Comparison of ENCODE assay signal across 8 cellular contexts in the genomic region with DNA sequence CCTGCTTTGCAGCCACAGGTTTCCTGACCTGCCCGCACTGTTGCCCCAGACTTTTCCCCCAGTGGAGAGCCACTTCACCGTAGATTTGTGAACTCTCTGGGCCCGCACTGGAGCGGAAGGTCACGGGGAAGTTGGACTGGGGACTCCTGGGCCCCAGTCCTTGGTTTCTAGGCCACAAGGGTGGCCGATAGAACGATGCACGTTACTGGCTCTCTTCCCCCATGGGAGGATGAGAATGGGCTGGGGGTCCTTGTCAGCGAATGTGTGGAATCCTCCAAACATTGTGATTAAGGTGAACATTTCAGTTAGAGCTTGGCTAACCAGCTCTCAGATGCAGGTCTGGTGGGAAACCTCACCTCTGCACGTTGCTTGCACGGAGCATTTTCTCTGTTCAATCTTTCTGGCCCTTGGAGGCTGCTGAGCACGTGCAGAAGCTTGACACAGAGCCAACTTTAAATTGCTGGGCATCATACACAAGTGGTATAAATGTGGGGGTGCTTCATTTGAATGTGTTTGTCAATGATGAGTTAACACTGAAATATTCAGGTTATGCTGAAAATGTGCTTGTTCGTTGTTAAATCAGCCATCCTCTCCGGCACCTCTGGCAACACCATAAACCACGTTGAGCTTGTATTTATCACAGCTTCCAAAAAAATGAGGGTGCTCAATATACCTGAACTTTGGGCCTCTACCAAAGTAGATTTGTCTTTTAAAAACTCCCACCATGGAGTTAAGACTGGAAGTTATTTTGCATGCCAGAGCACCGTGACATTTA. TPM values are rescaled to one million over a fixed set of nuclear protein-coding genes. Genes with fewer than 3 reads are reported as not detected.
DNase-seq lines count a peak whose midpoint lies in the region; ATAC-seq and TF ChIP-seq lines count a peak whose summit lies in the region.

No MANE protein-coding gene starts in this region.

- intact Hi-C loops in esophagus muscularis mucosa (cut with DNase I) = no loop called here
- intact Hi-C loops in naive thymus-derived CD4-positive, alpha-beta T cell (cut with micrococcal nuclease) = loop anchor here (1.0 to 10.0 kb wide), 7 partner anchors 42 to 990 kb away; partner anchors contain the start of genes INTS14 (in 1 of the 2), MEGF11 (in 1 of the 2), RAB11A (in 1 of the 2) and RNU5B-1 (in 1 of the 2)

- H3K36me3 ChIP-seq in MG63 = peaks cover 14% of the 10 kb centered on the region
- no peaks in the 10 kb centered on the region for H3K36me3 ChIP-seq in WERI-Rb-1
- peaks cover 0 to 14% (median 3%) of the 10 kb centered on the region in 4 donors for H3K36me3 ChIP-seq in esophagus muscularis mucosa
- H3K36me3 ChIP-seq in naive thymus-derived CD4-positive, alpha-beta T cell (ENCODE audit: control insufficient read depth in 2 of 3, insufficient read depth in 3 of 3, low read length in 3 of 3) = no peaks in the 10 kb centered on the region

- ATAC-seq in naive thymus-derived CD4-positive, alpha-beta T cell = no peak
- ATAC-seq in GM18520 (IDR thresholded peaks at IDR 0.05; ENCODE audit: unreplicated experiment) = no peak

- H3K27me3 ChIP-seq in MG63 = no peaks in the 10 kb centered on the region
- no peaks in the 10 kb centered on the region for H3K27me3 ChIP-seq in WERI-Rb-1 (ENCODE audit: insufficient read depth, low read depth, severe bottlenecking)
- no peaks in the 10 kb centered on the region for H3K27me3 ChIP-seq in esophagus muscularis mucosa
- no peaks in the 10 kb centered on the region for H3K27me3 ChIP-seq in naive thymus-derived CD4-positive, alpha-beta T cell (ENCODE audit: control insufficient read depth in 2 of 2, insufficient read depth in 2 of 2, low read length in 2 of 2)

- peaks cover 22 to 57% (median 48%) of the 10 kb centered on the region in 7 donors for H3K4me1 Mint-ChIP-seq in naive thymus-derived CD4-positive, alpha-beta T cell

- peak; percentile 13 for DNase-seq in NCI-H345 (lab: John Stamatoyannopoulos, UW)
- DNase-seq in NCI-H345 treated with DMSO at 0.1 percent for 48 hours (lab: John Stamatoyannopoulos, UW; ENCODE audit: unreplicated experiment) = no peak
- peak; percentile 37 for DNase-seq in H4 (ENCODE audit: low spot score)
- DNase-seq in MG63 = peak; percentile 79
- DNase-seq in WERI-Rb-1 = no peak
- no peak for DNase-seq in esophagus muscularis mucosa (ENCODE audit: extremely low spot score)
- DNase-seq in naive thymus-derived CD4-positive, alpha-beta T cell = peak in 2 of 9 donors; percentile 5 to 27

- H3K36me3 Mint-ChIP-seq in naive thymus-derived CD4-positive, alpha-beta T cell = peaks cover 0 to 8% (median 4%) of the 10 kb centered on the region in 5 donors

- no peak for TF ChIP-seq CTCF in WERI-Rb-1 (IDR thresholded peaks at IDR 0.05; ENCODE audit: low read depth, low read length)
- TF ChIP-seq CTCF in esophagus muscularis mucosa (IDR thresholded peaks at IDR 0.05) = no peak

- TF ChIP-seq POLR2A in esophagus muscularis mucosa (IDR thresholded peaks at IDR 0.05; ENCODE audit: low read depth) = no peak

- H3K4me3 ChIP-seq in MG63 = peak overlapping the region; percentile 62
- peak overlapping the region; percentile 82 for H3K4me3 ChIP-seq in WERI-Rb-1 (ENCODE audit: low read depth, low read length)
- peak overlapping the region; percentile 65 to 83 (median 72) for H3K4me3 ChIP-seq in esophagus muscularis mucosa
- H3K4me3 ChIP-seq in naive thymus-derived CD4-positive, alpha-beta T cell (ENCODE audit: low read length) = peak overlapping the region; percentile 60

- peak overlapping the region; percentile 82 to 93 (median 89) for H3K4me3 Mint-ChIP-seq in naive thymus-derived CD4-positive, alpha-beta T cell

- WGBS in esophagus muscularis mucosa = 4% methylated on average over 12 of the region's 16 CpGs

- POLR2A ChIA-PET in naive thymus-derived CD4-positive, alpha-beta T cell (lab: Charles Lee) = interaction anchor here (0.5 to 3.4 kb wide), 3 partner anchors 10 to 211 kb away, joined by 3 to 13 read pairs (median 6); partner anchors contain the start of genes RPL4, SNAPC5 and ZWILCH

- H3K27ac ChIP-seq in WERI-Rb-1 = peak overlapping the region; percentile 90
- H3K27ac ChIP-seq in esophagus muscularis mucosa (replicated peaks in 1 of 4) = peak overlapping the region; percentile 91 to 94 (median 92)
- peak overlapping the region; percentile 84 for H3K27ac ChIP-seq in naive thymus-derived CD4-positive, alpha-beta T cell (ENCODE audit: low read depth, low read length)

- no peak for TF ChIP-seq EP300 in esophagus muscularis mucosa (IDR thresholded peaks at IDR 0.05)

- no peaks in the 10 kb centered on the region for H3K27me3 Mint-ChIP-seq in naive thymus-derived CD4-positive, alpha-beta T cell

- H3K9me3 ChIP-seq in MG63 (no peaks in the 10 kb centered on the region), WERI-Rb-1 (ENCODE audit: severe bottlenecking) (no peaks in the 10 kb centered on the region), esophagus muscularis mucosa (no peaks in the 10 kb centered on the region)
- H3K9me3 ChIP-seq in naive thymus-derived CD4-positive, alpha-beta T cell (ENCODE audit: control insufficient read depth in 2 of 3, low read length in 3 of 3) = no peaks in the 10 kb centered on the region

- H3K4me1 ChIP-seq in esophagus muscularis mucosa = peaks cover 23 to 51% (median 35%) of the 10 kb centered on the region in 4 donors
- H3K4me1 ChIP-seq in naive thymus-derived CD4-positive, alpha-beta T cell (ENCODE audit: control insufficient read depth in 2 of 2, insufficient read depth in 2 of 2, low read length in 2 of 2) = peaks cover 13 to 31% of the 10 kb centered on the region in 2 donors

- peak overlapping the region; percentile 85 to 97 (median 94) for H3K27ac Mint-ChIP-seq in naive thymus-derived CD4-positive, alpha-beta T cell

- CTCF ChIA-PET in naive thymus-derived CD4-positive, alpha-beta T cell (lab: Charles Lee) = interaction anchor here (0.6 to 2.2 kb wide), 2 partner anchors 204 to 515 kb away, joined by 3 to 9 read pairs; no protein-coding TSS in a partner anchor

- no peaks in the 10 kb centered on the region for H3K9me3 Mint-ChIP-seq in naive thymus-derived CD4-positive, alpha-beta T cell

RNA-seq across cellular contexts. Expression of gene DIS3L, which starts 1.0 kb away (rescaled TPM):
- total RNA-seq in H4 (2014; rRNA removed; shearing (Covaris generic)) = 21.1 and 21.3 TPM in 2 replicates
- 23.4 and 35.9 TPM in 2 replicates for total RNA-seq in MG63 (2014; rRNA removed; shearing (Covaris generic); ENCODE audit: low replicate concordance)
- 10 to 100 TPM; 33.3 to 47.9 (median 34.8) TPM for total RNA-seq in esophagus muscularis mucosa
- 10 to 100 TPM; 34.3 to 40.2 (median 38.1) TPM for total RNA-seq in naive thymus-derived CD4-positive, alpha-beta T cell
- polyA plus RNA-seq in naive thymus-derived CD4-positive, alpha-beta T cell = 10 to 100 TPM; 25.3 to 48.8 TPM

RNA-seq across cellular contexts. Expression of gene MEGF11, which starts 40.8 kb away (rescaled TPM):
- 0.02 TPM in 1 of 2 replicates, not detected in the other for total RNA-seq in H4 (2014; rRNA removed; shearing (Covaris generic))
- total RNA-seq in MG63 (2014; rRNA removed; shearing (Covaris generic); ENCODE audit: low replicate concordance) = 0.10 TPM in 1 of 2 replicates, not detected in the other
- under 1 TPM in 2 of 4 donors, not detected in 2; 0.23 to 0.33 TPM for total RNA-seq in esophagus muscularis mucosa
- total RNA-seq in naive thymus-derived CD4-positive, alpha-beta T cell = not detected
- under 1 TPM in 1 of 2 donors, not detected in 1; 0.45 TPM for polyA plus RNA-seq in naive thymus-derived CD4-positive, alpha-beta T cell

Comparison
In these comparisons a context has a peak if more than half of its experiments do, and no peak if none do; other contexts are left out.
1. DNase-seq: peak in NCI-H345 (single experiment), H4 (single experiment) and MG63 (single experiment); none in NCI-H345 treated with DMSO at 0.1 percent for 48 hours (single experiment), WERI-Rb-1 (single experiment) and esophagus muscularis mucosa (single experiment).
2. Peak in every context shown above with its lines, with median percentiles within 50 percentile points of each other: H3K4me3 ChIP-seq and H3K27ac ChIP-seq.